In the genomic region with DNA sequence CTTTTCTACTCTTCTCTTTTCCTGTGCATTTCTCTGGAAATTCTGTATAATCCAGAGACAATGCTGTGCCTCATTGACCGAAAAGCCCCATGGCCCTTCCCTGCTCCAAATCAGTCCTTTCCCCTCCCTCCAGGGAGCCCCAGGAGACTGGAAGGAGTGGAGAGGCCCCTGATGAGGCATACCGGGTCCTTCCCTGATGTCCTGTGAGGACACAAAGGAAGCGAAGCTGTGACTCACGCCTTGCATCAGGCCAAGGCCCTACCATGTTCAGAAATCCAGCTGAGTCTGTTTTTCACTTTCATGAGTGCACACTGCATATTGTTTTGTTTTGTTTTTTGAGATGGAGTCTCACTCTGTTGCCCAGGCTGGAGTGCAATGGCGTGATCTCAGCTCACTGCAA, we compare ENCODE assay signal across 14 cellular contexts. TPM values are rescaled to one million over a fixed set of nuclear protein-coding genes. Genes with fewer than 3 reads are reported as not detected.
DNase-seq lines count a peak whose midpoint lies in the region; ATAC-seq and TF ChIP-seq lines count a peak whose summit lies in the region.
"Had no signal": no experiment of that assay in that cellular context is flagged by ENCODE, and none has a peak within 500 bp of the region (broad histone marks: within the 10 kb centered on the region; RNA-seq: fewer than 3 reads in every experiment).

No MANE protein-coding gene starts in this region.

- DNase-seq in GM03348 (ENCODE audit: low spot score) (peak; percentile 86), PC-3 (peak; percentile 57), osteocyte (ENCODE audit: extremely low spot score, unreplicated experiment) (no peak), T-helper 1 cell (no peak), NCI-H345 (lab: John Stamatoyannopoulos, UW) (no peak)
- DNase-seq: activated naive CD4-positive, alpha-beta T cell treated with anti-CD3 and anti-CD28 coated beads for 36 hours; Calu3; NCI-H2081 treated with DMSO at 0.1 percent for 48 hours; nucleus accumbens had no signal

- peaks cover 9% of the 10 kb centered on the region for H3K4me1 Mint-ChIP-seq in osteocyte (ENCODE audit: unreplicated experiment)

- H3K9me3 ChIP-seq in PC-3 (ENCODE audit: low read length) = no peaks in the 10 kb centered on the region

- no peaks in the 10 kb centered on the region for H3K36me3 Mint-ChIP-seq in osteocyte (ENCODE audit: unreplicated experiment)

- no peaks in the 10 kb centered on the region for H3K27me3 ChIP-seq in PC-3 (ENCODE audit: low read length)

- no peaks in the 10 kb centered on the region for H3F3A ChIP-seq in PC-3 (ENCODE audit: low read length, unreplicated experiment)

- H2AFZ ChIP-seq in PC-3 (ENCODE audit: low read length) = peak overlapping the region; percentile 33; the same call in 1 of the 2 replicates

- no peak overlapping the region for H3K4me3 Mint-ChIP-seq in osteocyte (ENCODE audit: unreplicated experiment)
- H3K4me3 Mint-ChIP-seq: activated naive CD4-positive, alpha-beta T cell treated with anti-CD3 and anti-CD28 coated beads for 36 hours had no signal

- no peaks in the 10 kb centered on the region for H3K79me2 ChIP-seq in PC-3 (ENCODE audit: low read length)

- H3K27ac Mint-ChIP-seq in osteocyte (ENCODE audit: unreplicated experiment) = peak overlapping the region; percentile 50
- H3K27ac Mint-ChIP-seq: activated naive CD4-positive, alpha-beta T cell treated with anti-CD3 and anti-CD28 coated beads for 36 hours had no signal

- no peaks in the 10 kb centered on the region for H3K9me3 Mint-ChIP-seq in osteocyte (ENCODE audit: unreplicated experiment)
- H3K9me3 Mint-ChIP-seq: activated naive CD4-positive, alpha-beta T cell treated with anti-CD3 and anti-CD28 coated beads for 36 hours had no signal

- no peaks in the 10 kb centered on the region for H4K20me1 ChIP-seq in PC-3 (ENCODE audit: low read length)

- no peak overlapping the region for H3K4me3 ChIP-seq in PC-3 (ENCODE audit: low read length)

- H3K4me2 ChIP-seq in PC-3 (ENCODE audit: low read length) = no peak overlapping the region

- ATAC-seq in PC-3 (peak; percentile 90), esophagus mucosa (peak; percentile 71), HG03460 (IDR thresholded peaks at IDR 0.05; ENCODE audit: unreplicated experiment) (no peak), HG03095 (IDR thresholded peaks at IDR 0.05; ENCODE audit: unreplicated experiment) (no peak)

- TF ChIP-seq CTCF in PC-3 (conservative IDR thresholded peaks at IDR 0.05; ENCODE audit: low read depth, low read length) (no peak), osteocyte (IDR thresholded peaks at IDR 0.05) (no peak)

- no TSS peak for BruUV-seq in PC-3 (replicated peaks; lab: Mats Ljungman, UMichigan)

- intact Hi-C loops in PC-3 (cut with micrococcal nuclease) = no loop called here

- CTCF ChIA-PET in PC-3 (lab: Charles Lee) = no interaction called here

- H3K4me1 ChIP-seq in PC-3 (ENCODE audit: insufficient read depth, low read length) = peaks cover 4% of the 10 kb centered on the region; the same call in 1 of the 2 replicates

- POLR2A ChIA-PET in PC-3 (lab: Charles Lee; ENCODE audit: unreplicated experiment) = no interaction called here

- no peak overlapping the region for H3K9ac ChIP-seq in PC-3 (ENCODE audit: low read length)

- no peak overlapping the region for H3K27ac ChIP-seq in PC-3 (ENCODE audit: low read length)

- H3K36me3 ChIP-seq in PC-3 (ENCODE audit: low read depth, low read length) = no peaks in the 10 kb centered on the region

- no peaks in the 10 kb centered on the region for H3K27me3 Mint-ChIP-seq in osteocyte (ENCODE audit: unreplicated experiment)

- no peaks in the 10 kb centered on the region for H3K9me2 ChIP-seq in PC-3 (replicated peaks; ENCODE audit: low read length)

RNA-seq across cellular contexts. Expression of gene BECN2, which starts 38.7 kb away (rescaled TPM):
- total RNA-seq in PC-3 (2014; rRNA removed) (not detected in 2 replicates), esophagus mucosa (not detected), osteocyte (not detected in 2 replicates)
- total RNA-seq: activated naive CD4-positive, alpha-beta T cell treated with anti-CD3 and anti-CD28 coated beads for 36 hours; Calu3; HT-29; SK-MEL-5 had no signal

Comparison
In these comparisons a context has a peak if more than half of its experiments do, and no peak if none do; other contexts are left out.
1. DNase-seq: peak in GM03348 (single experiment) and PC-3 (single experiment); none in osteocyte (single experiment), T-helper 1 cell (0 of 5) and NCI-H345 (single experiment).
2. ATAC-seq: peak in PC-3 (single experiment) and esophagus mucosa (single experiment); none in HG03460 (single experiment) and HG03095 (single experiment).